ENCODE assay signal across 12 cellular contexts in genomic region chr7:92916751-92917369, GRCh38.
DNase-seq lines count a peak whose midpoint lies in the region; ATAC-seq and TF ChIP-seq lines count a peak whose summit lies in the region.
"Had no signal": no experiment of that assay in that cellular context is flagged by ENCODE, and none has a peak within 500 bp of the region (broad histone marks: within the 10 kb centered on the region; RNA-seq: fewer than 3 reads in every experiment).

No MANE protein-coding gene starts in this region.

- H3K27me3 Mint-ChIP-seq in activated naive CD8-positive, alpha-beta T cell treated with anti-CD3 and anti-CD28 coated beads, Interleukin-2, amount 50 U/mL, for 24 hours: no peaks in the 10 kb centered on the region
- H3K27me3 Mint-ChIP-seq: activated CD4-positive, alpha-beta memory T cell treated with anti-CD3 and anti-CD28 coated beads for 36 hours had no signal

- H3K27ac ChIP-seq in HUES6 (ENCODE audit: low read depth, low read length) (peak overlapping the region; percentile 22), psoas muscle (no peak overlapping the region)
- H3K27ac ChIP-seq: uterus had no signal

- H3K9me3 Mint-ChIP-seq in activated naive CD8-positive, alpha-beta T cell treated with anti-CD3 and anti-CD28 coated beads, Interleukin-2, amount 50 U/mL, for 24 hours: no peaks in the 10 kb centered on the region

- H3K4me3 Mint-ChIP-seq in activated naive CD8-positive, alpha-beta T cell treated with anti-CD3 and anti-CD28 coated beads, Interleukin-2, amount 50 U/mL, for 24 hours: no peak overlapping the region
- H3K4me3 Mint-ChIP-seq: activated CD4-positive, alpha-beta memory T cell treated with anti-CD3 and anti-CD28 coated beads for 36 hours had no signal

- ATAC-seq in HG03108 (IDR thresholded peaks at IDR 0.05; ENCODE audit: unreplicated experiment): no peak
- ATAC-seq in activated naive CD8-positive, alpha-beta T cell treated with anti-CD3 and anti-CD28 coated beads, Interleukin-2, amount 50 U/mL, for 24 hours: no peak
- ATAC-seq in psoas muscle: no peak

- H3K27ac Mint-ChIP-seq in activated naive CD8-positive, alpha-beta T cell treated with anti-CD3 and anti-CD28 coated beads, Interleukin-2, amount 50 U/mL, for 24 hours: no peak overlapping the region
- H3K27ac Mint-ChIP-seq: activated CD4-positive, alpha-beta memory T cell treated with anti-CD3 and anti-CD28 coated beads for 36 hours had no signal

- H3K4me1 Mint-ChIP-seq in activated naive CD8-positive, alpha-beta T cell treated with anti-CD3 and anti-CD28 coated beads, Interleukin-2, amount 50 U/mL, for 24 hours: no peaks in the 10 kb centered on the region

- intact Hi-C loops in psoas muscle (cut with DNase I): no loop called here

- DNase-seq in AG10803 (ENCODE audit: low read depth) (peak; percentile 87), amniotic stem cell (lab: John Stamatoyannopoulos, UW) (peak; percentile 0), kidney tubule cell (ENCODE audit: low spot score) (peak; percentile 90), globus pallidus (ENCODE audit: low spot score) (no peak), psoas muscle (no peak)
- no peak for DNase-seq in activated naive CD8-positive, alpha-beta T cell treated with anti-CD3 and anti-CD28 coated beads, Interleukin-2, amount 50 U/mL, for 24 hours
- DNase-seq: activated CD4-positive, alpha-beta memory T cell treated with anti-CD3 and anti-CD28 coated beads for 36 hours; erythroblast; GDM1; uterus had no signal

- no peaks in the 10 kb centered on the region for H3K9me3 ChIP-seq in HUES6 (ENCODE audit: control insufficient read depth, insufficient read depth, low read depth, low read length)
- H3K9me3 ChIP-seq in psoas muscle: no peaks in the 10 kb centered on the region
- H3K9me3 ChIP-seq: uterus had no signal

- no peak for TF ChIP-seq CTCF in AG10803 (conservative IDR thresholded peaks at IDR 0.05; ENCODE audit: low read length)
- TF ChIP-seq CTCF in psoas muscle (IDR thresholded peaks at IDR 0.05): no peak

- no peak overlapping the region for H3K4me3 ChIP-seq in AG10803 (ENCODE audit: low read length)
- H3K4me3 ChIP-seq in HUES6 (ENCODE audit: low read depth, low read length): no peak overlapping the region
- no peak overlapping the region for H3K4me3 ChIP-seq in psoas muscle
- H3K4me3 ChIP-seq: uterus had no signal

- H3K36me3 ChIP-seq in HUES6 (ENCODE audit: control insufficient read depth, insufficient read depth, low read length): no peaks in the 10 kb centered on the region
- H3K36me3 ChIP-seq in psoas muscle (ENCODE audit: insufficient read depth in 1 of 2, low read depth in 1 of 2): no peaks in the 10 kb centered on the region
- H3K36me3 ChIP-seq: uterus had no signal

- H3K9ac ChIP-seq in HUES6 (ENCODE audit: low read length): peak overlapping the region; percentile 3

- WGBS in psoas muscle, 3 donors: 16 to 25% (median 17%) methylated on average over 3 of the region's 3 CpGs

- H3K27me3 ChIP-seq in HUES6 (ENCODE audit: control insufficient read depth, insufficient read depth, low read length): no peaks in the 10 kb centered on the region
- H3K27me3 ChIP-seq in psoas muscle (ENCODE audit: insufficient read depth in 3 of 3, low read length in 2 of 3): peaks cover 0 to 2% (median 0%) of the 10 kb centered on the region in 3 donors
- H3K27me3 ChIP-seq: uterus had no signal

- H3K4me1 ChIP-seq in HUES6 (ENCODE audit: control insufficient read depth, insufficient read depth, low read length) (peaks cover 12% of the 10 kb centered on the region), psoas muscle (no peaks in the 10 kb centered on the region)
- H3K4me1 ChIP-seq: uterus had no signal

- no peaks in the 10 kb centered on the region for H3K36me3 Mint-ChIP-seq in activated naive CD8-positive, alpha-beta T cell treated with anti-CD3 and anti-CD28 coated beads, Interleukin-2, amount 50 U/mL, for 24 hours (ENCODE audit: low read depth)
- H3K36me3 Mint-ChIP-seq: activated CD4-positive, alpha-beta memory T cell treated with anti-CD3 and anti-CD28 coated beads for 36 hours had no signal

Comparison
In these comparisons a context has a peak if more than half of its experiments do, and no peak if none do; other contexts are left out.
1. DNase-seq: peak in AG10803 (single experiment), amniotic stem cell (single experiment) and kidney tubule cell (single experiment); none in activated naive CD8-positive, alpha-beta T cell treated with anti-CD3 and anti-CD28 coated beads, Interleukin-2, amount 50 U/mL, for 24 hours (single experiment), globus pallidus (single experiment) and psoas muscle (0 of 2).